In the genomic region with DNA sequence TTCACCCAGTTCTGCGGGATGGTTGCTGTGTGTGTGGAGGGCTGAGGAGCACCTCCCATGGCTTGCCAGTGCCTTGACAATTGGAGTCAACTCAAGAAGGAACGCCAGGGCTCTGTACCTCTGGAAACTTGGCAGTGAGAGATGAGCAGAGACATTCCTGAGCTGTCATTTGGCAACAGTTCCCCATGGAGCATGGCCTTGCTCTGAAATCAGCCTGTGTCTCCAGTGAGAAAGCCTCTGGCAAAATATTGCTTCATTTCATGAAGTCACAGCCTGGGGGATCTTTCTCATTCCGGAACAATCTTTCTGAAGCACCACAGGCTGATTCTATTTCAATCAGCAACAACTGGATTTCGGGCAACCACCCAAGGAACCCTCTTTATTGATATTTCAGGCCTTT, we compare ENCODE assay signal across 15 cellular contexts. TPM values are rescaled to one million over a fixed set of nuclear protein-coding genes. Genes with fewer than 3 reads are reported as not detected.
DNase-seq lines count a peak whose midpoint lies in the region; ATAC-seq, FAIRE-seq and TF ChIP-seq lines count a peak whose summit lies in the region.
"Had no signal": no experiment of that assay in that cellular context is flagged by ENCODE, and none has a peak within 500 bp of the region (broad histone marks: within the 10 kb centered on the region; RNA-seq: fewer than 3 reads in every experiment).

No MANE protein-coding gene starts in this region.

- CTCF ChIA-PET in K562 (lab: Yijun Ruan, JAX; ENCODE audit: low intra/inter-chr PET ratio) = no interaction called here

- H3K27me3 Mint-ChIP-seq in activated naive CD8-positive, alpha-beta T cell treated with anti-CD3 and anti-CD28 coated beads, Interleukin-2, amount 50 U/mL, for 24 hours = no peaks in the 10 kb centered on the region
- H3K27me3 Mint-ChIP-seq in activated naive CD8-positive, alpha-beta T cell treated with anti-CD3 and anti-CD28 coated beads for 36 hours = no peaks in the 10 kb centered on the region

- H3K4me1 ChIP-seq in K562 (replicated peaks in 1 of 2; ENCODE audit: control insufficient read depth in 2 of 2, insufficient read depth in 2 of 2, low read length in 2 of 2) (no peaks in the 10 kb centered on the region), left ventricle myocardium inferior (peaks cover 29% of the 10 kb centered on the region), testis (peaks cover 20% of the 10 kb centered on the region), SJCRH30 (no peaks in the 10 kb centered on the region)
- H3K4me1 ChIP-seq: tibial artery had no signal

- no peak for ATAC-seq in activated naive CD8-positive, alpha-beta T cell treated with anti-CD3 and anti-CD28 coated beads, Interleukin-2, amount 50 U/mL, for 24 hours
- ATAC-seq in K562 (no peak), GM19463 (IDR thresholded peaks at IDR 0.05; ENCODE audit: unreplicated experiment) (no peak), HG03521 (IDR thresholded peaks at IDR 0.05; ENCODE audit: unreplicated experiment) (no peak)
- ATAC-seq: activated CD8-positive, alpha-beta memory T cell treated with anti-CD3 and anti-CD28 coated beads, Interleukin-2, amount 10 ng/mL, durations not matched to agents 7 days and 5 days had no signal

- intact Hi-C loops in K562 (cut with micrococcal nuclease) (no loop called here), left ventricle myocardium inferior (cut with micrococcal nuclease) (no loop called here), testis (cut with DNase I; ENCODE audit: low total_unique reads) (no loop called here)

- H3K36me3 ChIP-seq in K562 (ENCODE audit: control insufficient read depth, insufficient read depth, low read length) (no peaks in the 10 kb centered on the region), left ventricle myocardium inferior (no peaks in the 10 kb centered on the region), testis (ENCODE audit: low read depth, missing control alignments) (no peaks in the 10 kb centered on the region), SJCRH30 (no peaks in the 10 kb centered on the region)
- H3K36me3 ChIP-seq: tibial artery had no signal

- no peak for TF ChIP-seq EP300 in K562 (IDR thresholded peaks at IDR 0.05; ENCODE audit: low read length)

- no peak overlapping the region for H3K9ac ChIP-seq in K562 (ENCODE audit: insufficient read depth in 1 of 2, low read depth in 2 of 2, low read length in 2 of 2)
- H3K9ac ChIP-seq: SK-N-SH had no signal

- no TSS peak for BruUV-seq in K562 (replicated peaks; lab: Mats Ljungman, UMichigan)

- H4K20me1 ChIP-seq in K562 (replicated peaks; ENCODE audit: control insufficient read depth, insufficient read depth, low read length) = no peaks in the 10 kb centered on the region; the same call in 1 of the 2 replicates

- peak; percentile 55 for FAIRE-seq in K562 (lab: Jason Lieb, UNC)
- FAIRE-seq: A204.1, astrocyte had no signal

- in situ Hi-C loops in K562 (cut with MboI) = loop anchor here (25.0 kb wide), 1 partner anchor 430 kb away; no protein-coding TSS in a partner anchor

- no peaks in the 10 kb centered on the region for H3K9me3 ChIP-seq in K562 (replicated peaks; ENCODE audit: control insufficient read depth, insufficient read depth, low read depth, low read length)
- no peaks in the 10 kb centered on the region for H3K9me3 ChIP-seq in left ventricle myocardium inferior (replicated peaks)
- no peaks in the 10 kb centered on the region for H3K9me3 ChIP-seq in testis
- no peaks in the 10 kb centered on the region for H3K9me3 ChIP-seq in SJCRH30 (replicated peaks)
- H3K9me3 ChIP-seq: SK-N-SH, tibial artery had no signal

- peaks cover 34 to 60% of the 10 kb centered on the region in 2 experiments for H3K27me3 ChIP-seq in K562 (ENCODE audit: control insufficient read depth in 2 of 2, insufficient read depth in 2 of 2, low read length in 2 of 2)
- H3K27me3 ChIP-seq in left ventricle myocardium inferior (ENCODE audit: low read depth) = no peaks in the 10 kb centered on the region
- no peaks in the 10 kb centered on the region for H3K27me3 ChIP-seq in testis
- H3K27me3 ChIP-seq in SJCRH30 = no peaks in the 10 kb centered on the region
- H3K27me3 ChIP-seq: tibial artery had no signal

- POLR2A ChIA-PET in K562 (lab: Yijun Ruan, JAX) = interaction anchor here (0.6 kb wide), 1 partner anchor 375 kb away, joined by 3 read pairs; no protein-coding TSS in a partner anchor

- peaks cover 23% of the 10 kb centered on the region for H3K4me1 Mint-ChIP-seq in activated naive CD8-positive, alpha-beta T cell treated with anti-CD3 and anti-CD28 coated beads, Interleukin-2, amount 50 U/mL, for 24 hours
- peaks cover 3% of the 10 kb centered on the region for H3K4me1 Mint-ChIP-seq in activated naive CD8-positive, alpha-beta T cell treated with anti-CD3 and anti-CD28 coated beads for 36 hours

- no peak for TF ChIP-seq POLR2A in K562 (conservative IDR thresholded peaks at IDR 0.05)
- TF ChIP-seq POLR2A in testis (IDR thresholded peaks at IDR 0.05) = no peak

- no peak for DNase-seq in activated naive CD8-positive, alpha-beta T cell treated with anti-CD3 and anti-CD28 coated beads, Interleukin-2, amount 50 U/mL, for 24 hours
- no peak for DNase-seq in activated naive CD8-positive, alpha-beta T cell treated with anti-CD3 and anti-CD28 coated beads for 36 hours
- DNase-seq in K562 (ENCODE audit: extremely low read depth in 1 of 4, low spot score in 3 of 4) (no peak), left ventricle myocardium inferior (no peak), testis (peak; percentile 67), SJCRH30 (no peak)
- DNase-seq: naive thymus-derived CD4-positive, alpha-beta T cell; NCI-H2081; SK-N-SH had no signal

- TF ChIP-seq CTCF in K562 (IDR thresholded peaks at IDR 0.05 in 2 of 3, conservative IDR thresholded peaks at IDR 0.05 in 1 of 3; ENCODE audit: insufficient read depth in 2 of 3, low read depth in 1 of 3, low read length in 3 of 3) = no peak
- TF ChIP-seq CTCF in left ventricle myocardium inferior (IDR thresholded peaks at IDR 0.05; ENCODE audit: borderline replicate concordance) = no peak
- TF ChIP-seq CTCF in testis (IDR thresholded peaks at IDR 0.05) = no peak

- H3K27ac Mint-ChIP-seq in activated naive CD8-positive, alpha-beta T cell treated with anti-CD3 and anti-CD28 coated beads, Interleukin-2, amount 50 U/mL, for 24 hours = peak overlapping the region; percentile 64
- H3K27ac Mint-ChIP-seq in activated naive CD8-positive, alpha-beta T cell treated with anti-CD3 and anti-CD28 coated beads for 36 hours = no peak overlapping the region
- H3K27ac Mint-ChIP-seq: activated CD8-positive, alpha-beta memory T cell treated with anti-CD3 and anti-CD28 coated beads, Interleukin-2, amount 10 ng/mL, durations not matched to agents 7 days and 5 days; naive thymus-derived CD4-positive, alpha-beta T cell had no signal

- WGBS in K562 (ENCODE audit: insufficient coverage, low coverage, missing lambda C conversion rate) = 0% methylated on average over 4 of the region's 4 CpGs
- WGBS in testis, 2 donors = 41 to 73% methylated on average over 2 to 4 of the region's 4 CpGs

- H3K4me3 Mint-ChIP-seq in activated naive CD8-positive, alpha-beta T cell treated with anti-CD3 and anti-CD28 coated beads, Interleukin-2, amount 50 U/mL, for 24 hours = no peak overlapping the region
- H3K4me3 Mint-ChIP-seq in activated naive CD8-positive, alpha-beta T cell treated with anti-CD3 and anti-CD28 coated beads for 36 hours = no peak overlapping the region
- H3K4me3 Mint-ChIP-seq: activated CD8-positive, alpha-beta memory T cell treated with anti-CD3 and anti-CD28 coated beads, Interleukin-2, amount 10 ng/mL, durations not matched to agents 7 days and 5 days; naive thymus-derived CD4-positive, alpha-beta T cell had no signal

- no peaks in the 10 kb centered on the region for H3K9me3 Mint-ChIP-seq in activated naive CD8-positive, alpha-beta T cell treated with anti-CD3 and anti-CD28 coated beads, Interleukin-2, amount 50 U/mL, for 24 hours
- H3K9me3 Mint-ChIP-seq in activated naive CD8-positive, alpha-beta T cell treated with anti-CD3 and anti-CD28 coated beads for 36 hours = no peaks in the 10 kb centered on the region

- H3K4me2 ChIP-seq in K562 (ENCODE audit: insufficient read depth, low read length) = no peak overlapping the region
- H3K4me2 ChIP-seq: SK-N-SH had no signal

- no peak overlapping the region for H3K4me3 ChIP-seq in K562
- H3K4me3 ChIP-seq in left ventricle myocardium inferior = no peak overlapping the region
- no peak overlapping the region for H3K4me3 ChIP-seq in testis
- H3K4me3 ChIP-seq in SJCRH30 = no peak overlapping the region
- H3K4me3 ChIP-seq: tibial artery had no signal

- no peak overlapping the region for H2AFZ ChIP-seq in K562 (ENCODE audit: low read depth, low read length)

- H3K36me3 Mint-ChIP-seq in activated naive CD8-positive, alpha-beta T cell treated with anti-CD3 and anti-CD28 coated beads, Interleukin-2, amount 50 U/mL, for 24 hours (ENCODE audit: low read depth) = no peaks in the 10 kb centered on the region
- no peaks in the 10 kb centered on the region for H3K36me3 Mint-ChIP-seq in activated naive CD8-positive, alpha-beta T cell treated with anti-CD3 and anti-CD28 coated beads for 36 hours
- H3K36me3 Mint-ChIP-seq: activated CD8-positive, alpha-beta memory T cell treated with anti-CD3 and anti-CD28 coated beads, Interleukin-2, amount 10 ng/mL, durations not matched to agents 7 days and 5 days; naive thymus-derived CD4-positive, alpha-beta T cell had no signal

- H3K9me1 ChIP-seq in K562 (ENCODE audit: control insufficient read depth, insufficient read depth, low read length) = no peaks in the 10 kb centered on the region

- H3K79me2 ChIP-seq in K562 (ENCODE audit: control insufficient read depth, insufficient read depth, low read length) = no peaks in the 10 kb centered on the region

- TF ChIP-seq RAD21 in K562 (CRISPR knock-in tag; conservative IDR thresholded peaks at IDR 0.05 in 1 of 2, IDR thresholded peaks at IDR 0.05 in 1 of 2) = no peak

- H3K27ac ChIP-seq in K562 (ENCODE audit: extremely low read depth, low read depth, low read length) (no peak overlapping the region), left ventricle myocardium inferior (replicated peaks) (peak overlapping the region; percentile 17), testis (peak overlapping the region; percentile 68 to 73), SJCRH30 (no peak overlapping the region)
- H3K27ac ChIP-seq: tibial artery had no signal

RNA-seq across cellular contexts. Expression of gene FNDC1, which starts 52.2 kb away (rescaled TPM):
- under 1 TPM in 1 of 2 experiments, not detected in 1; 0.04 TPM for total RNA-seq in activated naive CD8-positive, alpha-beta T cell treated with anti-CD3 and anti-CD28 coated beads for 36 hours
- not detected in 2 replicates for total RNA-seq in K562 (2011; cell fraction: chromatin; rRNA removed; ENCODE audit: low replicate concordance)
- not detected in 2 replicates for total RNA-seq in K562 (2011; cell fraction: nucleolus; rRNA removed)
- not detected in 2 replicates for total RNA-seq in K562 (2011; cell fraction: nucleoplasm; rRNA removed)
- total RNA-seq in K562 (2014; rRNA removed) (not detected in 2 replicates), K562 (2014; rRNA removed; fragmentation: Illumina TruSeq; extraction: Trizol) (not detected in 2 replicates), K562 (2015; rRNA removed; fragmentation: Illumina TruSeq; extraction: Trizol) (not detected in 2 replicates), K562 (2021) (not detected in 2 replicates), left ventricle myocardium inferior (1.8 TPM), testis (1 to 10 TPM in 1 of 2 donors, under 1 TPM in 1; 0.87 to 1.7 TPM)
- polyA plus RNA-seq in K562 (2011; rRNA removed) (not detected in 2 replicates), K562 (2014; fragmentation: Illumina TruSeq; extraction: Trizol) (not detected in 2 replicates), K562 (2014; fragmentation: Nextera tagmentation; extraction: Ambion mirVana) (not detected), K562 (2014; rRNA removed) (not detected in 2 replicates), testis (ENCODE audit: insufficient read depth, low read depth, low replicate concordance) (4.9 TPM)
- not detected in 2 replicates for polyA plus RNA-seq in K562 (2011; cell fraction: cytosol; rRNA removed)
- not detected in 2 replicates for polyA plus RNA-seq in K562 (2011; cell fraction: nucleus; rRNA removed)
- polyA plus RNA-seq in K562 (2012) = not detected in 2 replicates
- not detected in 2 replicates for polyA minus RNA-seq in K562 (2011; rRNA and poly(A)+ RNA removed)
- polyA minus RNA-seq in K562 (2011; cell fraction: cytosol; rRNA and poly(A)+ RNA removed) = not detected in 2 replicates
- polyA minus RNA-seq in K562 (2011; cell fraction: nucleus; rRNA and poly(A)+ RNA removed) = not detected in 2 replicates
- not detected in 2 replicates for total RNA-seq in SJCRH30 (2014; rRNA removed; shearing (Covaris generic))
- total RNA-seq: activated CD8-positive, alpha-beta memory T cell treated with anti-CD3 and anti-CD28 coated beads, Interleukin-2, amount 10 ng/mL, durations not matched to agents 7 days and 5 days; naive thymus-derived CD4-positive, alpha-beta T cell had no signal
- polyA plus RNA-seq: naive thymus-derived CD4-positive, alpha-beta T cell; SK-N-SH had no signal

Comparison
In these comparisons a context has a peak if more than half of its experiments do, and no peak if none do; other contexts are left out.
1. H3K27ac ChIP-seq: peak in left ventricle myocardium inferior (single experiment) and testis (2 of 2); none in K562 (single experiment) and SJCRH30 (single experiment).